In the genomic region with DNA sequence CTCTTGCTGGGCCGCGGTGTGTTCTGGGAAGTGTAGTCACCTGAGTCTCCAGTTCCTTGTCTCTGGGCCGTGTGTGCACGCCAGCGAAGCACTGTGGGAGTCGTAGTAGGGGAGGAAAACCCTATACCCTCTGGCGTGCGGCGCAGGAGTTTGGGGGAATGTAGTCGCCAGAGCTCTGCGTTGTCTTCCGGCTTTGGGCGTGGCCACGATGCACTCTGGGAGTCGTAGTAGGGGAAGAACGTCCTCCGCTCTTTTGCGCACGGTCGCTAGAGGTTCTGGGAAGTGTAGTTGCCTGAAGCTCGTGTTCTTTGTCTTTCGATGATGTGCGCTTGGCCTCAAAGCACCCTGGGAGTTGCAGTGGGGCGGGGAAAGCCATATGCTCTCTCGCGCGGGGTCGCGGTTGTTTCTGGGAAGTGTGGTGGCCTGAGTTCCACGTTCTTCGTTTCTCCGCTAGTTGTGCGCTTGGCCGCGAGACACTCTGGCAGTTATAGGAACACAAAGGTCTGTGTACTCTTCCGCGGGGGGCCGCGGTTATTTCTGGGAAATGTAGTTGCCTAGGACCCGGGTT, we compare ENCODE assay signal across 1 cellular context.
TF ChIP-seq lines count a peak whose summit lies in the region.

No MANE protein-coding gene starts in this region.

TF ChIP-seq in K562, 482 proteins besides CTCF, POLR2A, EP300 and RAD21 (continued from another document and continues in another):
- TF ChIP-seq HNRNPLL (IDR thresholded peaks at IDR 0.05; ENCODE audit: low read depth, low read length, poor library complexity, severe bottlenecking) = peak; percentile 70
- TF ChIP-seq ZNF263 (CRISPR knock-in tag; IDR thresholded peaks at IDR 0.05; ENCODE audit: borderline replicate concordance) = 0 out of 2 replicates have a peak, but pooled peaks have one; percentile 2
- peak; percentile 88 for TF ChIP-seq POU5F1 (IDR thresholded peaks at IDR 0.05; ENCODE audit: borderline replicate concordance, low read depth, low read length, partially characterized antibody)
- peak; percentile 89 for TF ChIP-seq L3MBTL2 (IDR thresholded peaks at IDR 0.05)
- peak; percentile 59 for TF ChIP-seq JUND (IDR thresholded peaks at IDR 0.05; ENCODE audit: borderline replicate concordance, low read depth, low read length)
- no peak; the same call in 1 of the 3 replicates for TF ChIP-seq JUND (tag; IDR thresholded peaks at IDR 0.05; ENCODE audit: borderline replicate concordance, low read depth, low read length)
- peak; percentile 39; the same call in 1 of the 2 replicates for TF ChIP-seq NFRKB (IDR thresholded peaks at IDR 0.05; ENCODE audit: low read depth)
- TF ChIP-seq, protein P1, sequence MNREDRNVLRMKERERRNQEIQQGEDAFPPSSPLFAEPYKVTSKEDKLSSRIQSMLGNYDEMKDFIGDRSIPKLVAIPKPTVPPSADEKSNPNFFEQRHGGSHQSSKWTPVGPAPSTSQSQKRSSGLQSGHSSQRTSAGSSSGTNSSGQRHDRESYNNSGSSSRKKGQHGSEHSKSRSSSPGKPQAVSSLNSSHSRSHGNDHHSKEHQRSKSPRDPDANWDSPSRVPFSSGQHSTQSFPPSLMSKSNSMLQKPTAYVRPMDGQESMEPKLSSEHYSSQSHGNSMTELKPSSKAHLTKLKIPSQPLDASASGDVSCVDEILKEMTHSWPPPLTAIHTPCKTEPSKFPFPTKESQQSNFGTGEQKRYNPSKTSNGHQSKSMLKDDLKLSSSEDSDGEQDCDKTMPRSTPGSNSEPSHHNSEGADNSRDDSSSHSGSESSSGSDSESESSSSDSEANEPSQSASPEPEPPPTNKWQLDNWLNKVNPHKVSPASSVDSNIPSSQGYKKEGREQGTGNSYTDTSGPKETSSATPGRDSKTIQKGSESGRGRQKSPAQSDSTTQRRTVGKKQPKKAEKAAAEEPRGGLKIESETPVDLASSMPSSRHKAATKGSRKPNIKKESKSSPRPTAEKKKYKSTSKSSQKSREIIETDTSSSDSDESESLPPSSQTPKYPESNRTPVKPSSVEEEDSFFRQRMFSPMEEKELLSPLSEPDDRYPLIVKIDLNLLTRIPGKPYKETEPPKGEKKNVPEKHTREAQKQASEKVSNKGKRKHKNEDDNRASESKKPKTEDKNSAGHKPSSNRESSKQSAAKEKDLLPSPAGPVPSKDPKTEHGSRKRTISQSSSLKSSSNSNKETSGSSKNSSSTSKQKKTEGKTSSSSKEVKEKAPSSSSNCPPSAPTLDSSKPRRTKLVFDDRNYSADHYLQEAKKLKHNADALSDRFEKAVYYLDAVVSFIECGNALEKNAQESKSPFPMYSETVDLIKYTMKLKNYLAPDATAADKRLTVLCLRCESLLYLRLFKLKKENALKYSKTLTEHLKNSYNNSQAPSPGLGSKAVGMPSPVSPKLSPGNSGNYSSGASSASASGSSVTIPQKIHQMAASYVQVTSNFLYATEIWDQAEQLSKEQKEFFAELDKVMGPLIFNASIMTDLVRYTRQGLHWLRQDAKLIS (CRISPR knock-in tag; IDR thresholded peaks at IDR 0.05) = no peak
- TF ChIP-seq SREBF1 (IDR thresholded peaks at IDR 0.05; ENCODE audit: borderline replicate concordance, low read depth, low read length) = peak; percentile 55; the same call in 1 of the 2 replicates
- TF ChIP-seq ELF1 (tag; IDR thresholded peaks at IDR 0.05) = peak; percentile 99
- TF ChIP-seq, protein P2, sequence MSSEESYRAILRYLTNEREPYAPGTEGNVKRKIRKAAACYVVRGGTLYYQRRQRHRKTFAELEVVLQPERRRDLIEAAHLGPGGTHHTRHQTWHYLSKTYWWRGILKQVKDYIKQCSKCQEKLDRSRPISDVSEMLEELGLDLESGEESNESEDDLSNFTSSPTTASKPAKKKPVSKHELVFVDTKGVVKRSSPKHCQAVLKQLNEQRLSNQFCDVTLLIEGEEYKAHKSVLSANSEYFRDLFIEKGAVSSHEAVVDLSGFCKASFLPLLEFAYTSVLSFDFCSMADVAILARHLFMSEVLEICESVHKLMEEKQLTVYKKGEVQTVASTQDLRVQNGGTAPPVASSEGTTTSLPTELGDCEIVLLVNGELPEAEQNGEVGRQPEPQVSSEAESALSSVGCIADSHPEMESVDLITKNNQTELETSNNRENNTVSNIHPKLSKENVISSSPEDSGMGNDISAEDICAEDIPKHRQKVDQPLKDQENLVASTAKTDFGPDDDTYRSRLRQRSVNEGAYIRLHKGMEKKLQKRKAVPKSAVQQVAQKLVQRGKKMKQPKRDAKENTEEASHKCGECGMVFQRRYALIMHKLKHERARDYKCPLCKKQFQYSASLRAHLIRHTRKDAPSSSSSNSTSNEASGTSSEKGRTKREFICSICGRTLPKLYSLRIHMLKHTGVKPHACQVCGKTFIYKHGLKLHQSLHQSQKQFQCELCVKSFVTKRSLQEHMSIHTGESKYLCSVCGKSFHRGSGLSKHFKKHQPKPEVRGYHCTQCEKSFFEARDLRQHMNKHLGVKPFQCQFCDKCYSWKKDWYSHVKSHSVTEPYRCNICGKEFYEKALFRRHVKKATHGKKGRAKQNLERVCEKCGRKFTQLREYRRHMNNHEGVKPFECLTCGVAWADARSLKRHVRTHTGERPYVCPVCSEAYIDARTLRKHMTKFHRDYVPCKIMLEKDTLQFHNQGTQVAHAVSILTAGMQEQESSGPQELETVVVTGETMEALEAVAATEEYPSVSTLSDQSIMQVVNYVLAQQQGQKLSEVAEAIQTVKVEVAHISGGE (CRISPR knock-in tag; IDR thresholded peaks at IDR 0.05) = peak in 2 of 3 experiments; percentile 51 to 93; a peak in 3 of 6 replicates
- TF ChIP-seq, protein P3, sequence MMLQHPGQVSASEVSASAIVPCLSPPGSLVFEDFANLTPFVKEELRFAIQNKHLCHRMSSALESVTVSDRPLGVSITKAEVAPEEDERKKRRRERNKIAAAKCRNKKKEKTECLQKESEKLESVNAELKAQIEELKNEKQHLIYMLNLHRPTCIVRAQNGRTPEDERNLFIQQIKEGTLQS (IDR thresholded peaks at IDR 0.05) = no peak
- TF ChIP-seq, protein P3 (CRISPR knock-in tag; conservative IDR thresholded peaks at IDR 0.05) = peak; percentile 11
- TF ChIP-seq, protein P4, sequence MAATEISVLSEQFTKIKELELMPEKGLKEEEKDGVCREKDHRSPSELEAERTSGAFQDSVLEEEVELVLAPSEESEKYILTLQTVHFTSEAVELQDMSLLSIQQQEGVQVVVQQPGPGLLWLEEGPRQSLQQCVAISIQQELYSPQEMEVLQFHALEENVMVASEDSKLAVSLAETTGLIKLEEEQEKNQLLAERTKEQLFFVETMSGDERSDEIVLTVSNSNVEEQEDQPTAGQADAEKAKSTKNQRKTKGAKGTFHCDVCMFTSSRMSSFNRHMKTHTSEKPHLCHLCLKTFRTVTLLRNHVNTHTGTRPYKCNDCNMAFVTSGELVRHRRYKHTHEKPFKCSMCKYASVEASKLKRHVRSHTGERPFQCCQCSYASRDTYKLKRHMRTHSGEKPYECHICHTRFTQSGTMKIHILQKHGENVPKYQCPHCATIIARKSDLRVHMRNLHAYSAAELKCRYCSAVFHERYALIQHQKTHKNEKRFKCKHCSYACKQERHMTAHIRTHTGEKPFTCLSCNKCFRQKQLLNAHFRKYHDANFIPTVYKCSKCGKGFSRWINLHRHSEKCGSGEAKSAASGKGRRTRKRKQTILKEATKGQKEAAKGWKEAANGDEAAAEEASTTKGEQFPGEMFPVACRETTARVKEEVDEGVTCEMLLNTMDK (IDR thresholded peaks at IDR 0.05; ENCODE audit: borderline replicate concordance, insufficient read depth, low read depth, low read length, poor library complexity, severe bottlenecking) = peak; percentile 28
- TF ChIP-seq, protein P5, sequence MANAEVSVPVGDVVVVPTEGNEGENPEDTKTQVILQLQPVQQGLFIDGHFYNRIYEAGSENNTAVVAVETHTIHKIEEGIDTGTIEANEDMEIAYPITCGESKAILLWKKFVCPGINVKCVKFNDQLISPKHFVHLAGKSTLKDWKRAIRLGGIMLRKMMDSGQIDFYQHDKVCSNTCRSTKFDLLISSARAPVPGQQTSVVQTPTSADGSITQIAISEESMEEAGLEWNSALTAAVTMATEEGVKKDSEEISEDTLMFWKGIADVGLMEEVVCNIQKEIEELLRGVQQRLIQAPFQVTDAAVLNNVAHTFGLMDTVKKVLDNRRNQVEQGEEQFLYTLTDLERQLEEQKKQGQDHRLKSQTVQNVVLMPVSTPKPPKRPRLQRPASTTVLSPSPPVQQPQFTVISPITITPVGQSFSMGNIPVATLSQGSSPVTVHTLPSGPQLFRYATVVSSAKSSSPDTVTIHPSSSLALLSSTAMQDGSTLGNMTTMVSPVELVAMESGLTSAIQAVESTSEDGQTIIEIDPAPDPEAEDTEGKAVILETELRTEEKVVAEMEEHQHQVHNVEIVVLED (CRISPR knock-in tag; IDR thresholded peaks at IDR 0.05) = peak; percentile 90
- TF ChIP-seq, protein P6, sequence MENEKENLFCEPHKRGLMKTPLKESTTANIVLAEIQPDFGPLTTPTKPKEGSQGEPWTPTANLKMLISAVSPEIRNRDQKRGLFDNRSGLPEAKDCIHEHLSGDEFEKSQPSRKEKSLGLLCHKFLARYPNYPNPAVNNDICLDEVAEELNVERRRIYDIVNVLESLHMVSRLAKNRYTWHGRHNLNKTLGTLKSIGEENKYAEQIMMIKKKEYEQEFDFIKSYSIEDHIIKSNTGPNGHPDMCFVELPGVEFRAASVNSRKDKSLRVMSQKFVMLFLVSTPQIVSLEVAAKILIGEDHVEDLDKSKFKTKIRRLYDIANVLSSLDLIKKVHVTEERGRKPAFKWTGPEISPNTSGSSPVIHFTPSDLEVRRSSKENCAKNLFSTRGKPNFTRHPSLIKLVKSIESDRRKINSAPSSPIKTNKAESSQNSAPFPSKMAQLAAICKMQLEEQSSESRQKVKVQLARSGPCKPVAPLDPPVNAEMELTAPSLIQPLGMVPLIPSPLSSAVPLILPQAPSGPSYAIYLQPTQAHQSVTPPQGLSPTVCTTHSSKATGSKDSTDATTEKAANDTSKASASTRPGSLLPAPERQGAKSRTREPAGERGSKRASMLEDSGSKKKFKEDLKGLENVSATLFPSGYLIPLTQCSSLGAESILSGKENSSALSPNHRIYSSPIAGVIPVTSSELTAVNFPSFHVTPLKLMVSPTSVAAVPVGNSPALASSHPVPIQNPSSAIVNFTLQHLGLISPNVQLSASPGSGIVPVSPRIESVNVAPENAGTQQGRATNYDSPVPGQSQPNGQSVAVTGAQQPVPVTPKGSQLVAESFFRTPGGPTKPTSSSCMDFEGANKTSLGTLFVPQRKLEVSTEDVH (IDR thresholded peaks at IDR 0.05; ENCODE audit: low read depth, partially characterized antibody) = peak; percentile 87
- no peak for TF ChIP-seq DPF2 (IDR thresholded peaks at IDR 0.05)
- TF ChIP-seq NR2C1 (IDR thresholded peaks at IDR 0.05) = peak; percentile 79
- TF ChIP-seq NR2C1 (tag; IDR thresholded peaks at IDR 0.05) = peak; percentile 92
- peak; percentile 12; the same call in 1 of the 2 replicates for TF ChIP-seq XRCC5 (IDR thresholded peaks at IDR 0.05; ENCODE audit: low read depth, low read length)
- TF ChIP-seq FOXP1 (CRISPR knock-in tag; IDR thresholded peaks at IDR 0.05) = 0 out of 2 replicates have a peak, but pooled peaks have one; percentile 13
- peak in 1 of 2 experiments; percentile 32; a peak in 1 of 4 replicates for TF ChIP-seq SIN3A (IDR thresholded peaks at IDR 0.05; ENCODE audit: borderline replicate concordance in 2 of 2, control insufficient read depth in 1 of 2, low read depth in 2 of 2, low read length in 2 of 2)
- peak in 1 of 2 experiments; percentile 58; a peak in 3 of 4 replicates for TF ChIP-seq TBL1XR1 (IDR thresholded peaks at IDR 0.05; ENCODE audit: low read length in 2 of 2)
- TF ChIP-seq FOXK1 (CRISPR knock-in tag; IDR thresholded peaks at IDR 0.05; ENCODE audit: borderline replicate concordance) = peak; percentile 61; the same call in 1 of the 2 replicates
- TF ChIP-seq, protein P7, sequence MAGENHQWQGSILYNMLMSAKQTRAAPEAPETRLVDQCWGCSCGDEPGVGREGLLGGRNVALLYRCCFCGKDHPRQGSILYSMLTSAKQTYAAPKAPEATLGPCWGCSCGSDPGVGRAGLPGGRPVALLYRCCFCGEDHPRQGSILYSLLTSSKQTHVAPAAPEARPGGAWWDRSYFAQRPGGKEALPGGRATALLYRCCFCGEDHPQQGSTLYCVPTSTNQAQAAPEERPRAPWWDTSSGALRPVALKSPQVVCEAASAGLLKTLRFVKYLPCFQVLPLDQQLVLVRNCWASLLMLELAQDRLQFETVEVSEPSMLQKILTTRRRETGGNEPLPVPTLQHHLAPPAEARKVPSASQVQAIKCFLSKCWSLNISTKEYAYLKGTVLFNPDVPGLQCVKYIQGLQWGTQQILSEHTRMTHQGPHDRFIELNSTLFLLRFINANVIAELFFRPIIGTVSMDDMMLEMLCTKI (IDR thresholded peaks at IDR 0.05; ENCODE audit: partially characterized antibody) = no peak
- TF ChIP-seq, protein P8, sequence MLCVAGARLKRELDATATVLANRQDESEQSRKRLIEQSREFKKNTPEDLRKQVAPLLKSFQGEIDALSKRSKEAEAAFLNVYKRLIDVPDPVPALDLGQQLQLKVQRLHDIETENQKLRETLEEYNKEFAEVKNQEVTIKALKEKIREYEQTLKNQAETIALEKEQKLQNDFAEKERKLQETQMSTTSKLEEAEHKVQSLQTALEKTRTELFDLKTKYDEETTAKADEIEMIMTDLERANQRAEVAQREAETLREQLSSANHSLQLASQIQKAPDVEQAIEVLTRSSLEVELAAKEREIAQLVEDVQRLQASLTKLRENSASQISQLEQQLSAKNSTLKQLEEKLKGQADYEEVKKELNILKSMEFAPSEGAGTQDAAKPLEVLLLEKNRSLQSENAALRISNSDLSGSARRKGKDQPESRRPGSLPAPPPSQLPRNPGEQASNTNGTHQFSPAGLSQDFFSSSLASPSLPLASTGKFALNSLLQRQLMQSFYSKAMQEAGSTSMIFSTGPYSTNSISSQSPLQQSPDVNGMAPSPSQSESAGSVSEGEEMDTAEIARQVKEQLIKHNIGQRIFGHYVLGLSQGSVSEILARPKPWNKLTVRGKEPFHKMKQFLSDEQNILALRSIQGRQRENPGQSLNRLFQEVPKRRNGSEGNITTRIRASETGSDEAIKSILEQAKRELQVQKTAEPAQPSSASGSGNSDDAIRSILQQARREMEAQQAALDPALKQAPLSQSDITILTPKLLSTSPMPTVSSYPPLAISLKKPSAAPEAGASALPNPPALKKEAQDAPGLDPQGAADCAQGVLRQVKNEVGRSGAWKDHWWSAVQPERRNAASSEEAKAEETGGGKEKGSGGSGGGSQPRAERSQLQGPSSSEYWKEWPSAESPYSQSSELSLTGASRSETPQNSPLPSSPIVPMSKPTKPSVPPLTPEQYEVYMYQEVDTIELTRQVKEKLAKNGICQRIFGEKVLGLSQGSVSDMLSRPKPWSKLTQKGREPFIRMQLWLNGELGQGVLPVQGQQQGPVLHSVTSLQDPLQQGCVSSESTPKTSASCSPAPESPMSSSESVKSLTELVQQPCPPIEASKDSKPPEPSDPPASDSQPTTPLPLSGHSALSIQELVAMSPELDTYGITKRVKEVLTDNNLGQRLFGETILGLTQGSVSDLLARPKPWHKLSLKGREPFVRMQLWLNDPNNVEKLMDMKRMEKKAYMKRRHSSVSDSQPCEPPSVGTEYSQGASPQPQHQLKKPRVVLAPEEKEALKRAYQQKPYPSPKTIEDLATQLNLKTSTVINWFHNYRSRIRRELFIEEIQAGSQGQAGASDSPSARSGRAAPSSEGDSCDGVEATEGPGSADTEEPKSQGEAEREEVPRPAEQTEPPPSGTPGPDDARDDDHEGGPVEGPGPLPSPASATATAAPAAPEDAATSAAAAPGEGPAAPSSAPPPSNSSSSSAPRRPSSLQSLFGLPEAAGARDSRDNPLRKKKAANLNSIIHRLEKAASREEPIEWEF (CRISPR knock-in tag; IDR thresholded peaks at IDR 0.05) = 0 out of 2 replicates have a peak, but pooled peaks have one; percentile 5
- no peak for TF ChIP-seq BMI1 (IDR thresholded peaks at IDR 0.05; ENCODE audit: low read length)
- peak; percentile 38; the same call in 1 of the 2 replicates for TF ChIP-seq SPI1 (IDR thresholded peaks at IDR 0.05; ENCODE audit: borderline replicate concordance, low read depth, low read length)
- TF ChIP-seq NR4A1 (CRISPR knock-in tag; IDR thresholded peaks at IDR 0.05) = no peak
- peak; percentile 42; the same call in 1 of the 2 replicates for TF ChIP-seq NR4A1 (tag; IDR thresholded peaks at IDR 0.05)
